In genomic region chr19:40716655-40717324, GRCh38 we compare ENCODE assay signal across 1 cellular context.
TF ChIP-seq lines count a peak whose summit lies in the region.

Gene COQ8B (minus strand): TSS chr19:40716886. CDS start chr19:40714632, 2,254 bp downstream.
Gene ITPKC (plus strand): TSS chr19:40717112. CDS start chr19:40717136, 24 bp downstream.

TF ChIP-seq in K562, 482 proteins besides CTCF, POLR2A, EP300 and RAD21 (continued from another document and continues in another):
- TF ChIP-seq ZNF398 (CRISPR knock-in tag; IDR thresholded peaks at IDR 0.05) (no peak), RBM15 (IDR thresholded peaks at IDR 0.05; ENCODE audit: insufficient read depth, low read length) (no peak), ZFPM2 (CRISPR knock-in tag; IDR thresholded peaks at IDR 0.05) (no peak), CREB3 (tag; conservative IDR thresholded peaks at IDR 0.05; ENCODE audit: low read depth) (no peak), ZBTB9 (CRISPR knock-in tag; IDR thresholded peaks at IDR 0.05) (no peak), SAP30 (IDR thresholded peaks at IDR 0.05; ENCODE audit: borderline replicate concordance, insufficient read depth, low read depth, low read length, poor library complexity, severe bottlenecking) (no peak), SAFB2 (IDR thresholded peaks at IDR 0.05; ENCODE audit: borderline replicate concordance, low read depth, low read length, severe bottlenecking) (no peak), EHMT2 (IDR thresholded peaks at IDR 0.05) (no peak), MYNN (IDR thresholded peaks at IDR 0.05) (peak; percentile 23; the same call in 1 of the 2 replicates), MYNN (CRISPR knock-in tag; IDR thresholded peaks at IDR 0.05) (no peak), ARNT (IDR thresholded peaks at IDR 0.05) (no peak), CLOCK (CRISPR knock-in tag; IDR thresholded peaks at IDR 0.05; ENCODE audit: borderline replicate concordance) (no peak), C11orf30 (IDR thresholded peaks at IDR 0.05; ENCODE audit: low read depth) (peak; percentile 66), MXI1 (IDR thresholded peaks at IDR 0.05; ENCODE audit: low read depth, low read length) (0 out of 2 replicates have a peak, but pooled peaks have one; percentile 60), GABPB2 (CRISPR knock-in tag; conservative IDR thresholded peaks at IDR 0.05) (no peak), THAP12 (CRISPR knock-in tag; IDR thresholded peaks at IDR 0.05) (no peak), XRCC4 (IDR thresholded peaks at IDR 0.05; ENCODE audit: extremely low read depth, insufficient read depth, insufficient read length) (no peak), CCAR2 (IDR thresholded peaks at IDR 0.05; ENCODE audit: low read depth, low read length) (no peak), ZBTB49 (CRISPR knock-in tag; IDR thresholded peaks at IDR 0.05; ENCODE audit: borderline replicate concordance) (no peak), PTTG1 (tag; IDR thresholded peaks at IDR 0.05; ENCODE audit: low read depth) (no peak), DLX4 (CRISPR knock-in tag; IDR thresholded peaks at IDR 0.05) (no peak), ZNF41 (CRISPR knock-in tag; conservative IDR thresholded peaks at IDR 0.05) (no peak), SPI1 (IDR thresholded peaks at IDR 0.05; ENCODE audit: borderline replicate concordance, low read depth, low read length) (0 out of 2 replicates have a peak, but pooled peaks have one; percentile 3), SNAPC5 (CRISPR knock-in tag; IDR thresholded peaks at IDR 0.05) (no peak), PPARD (CRISPR knock-in tag; IDR thresholded peaks at IDR 0.05) (no peak), ZNF77 (CRISPR knock-in tag; IDR thresholded peaks at IDR 0.05) (no peak), TFE3 (CRISPR knock-in tag; IDR thresholded peaks at IDR 0.05) (no peak), BRD9 (IDR thresholded peaks at IDR 0.05; ENCODE audit: low read depth, partially characterized antibody) (no peak), FOXA1 (IDR thresholded peaks at IDR 0.05; ENCODE audit: borderline replicate concordance) (no peak), MEF2A (IDR thresholded peaks at IDR 0.05; ENCODE audit: control insufficient read depth, low read depth, low read length) (no peak), POLR2G (IDR thresholded peaks at IDR 0.05; ENCODE audit: low read depth, low read length) (peak; percentile 90), TEAD1 (CRISPR knock-in tag; IDR thresholded peaks at IDR 0.05) (no peak), DDX20 (tag; IDR thresholded peaks at IDR 0.05; ENCODE audit: low read depth) (no peak), ARID3A (IDR thresholded peaks at IDR 0.05; ENCODE audit: borderline replicate concordance, low read depth, low read length) (no peak), BRF1 (IDR thresholded peaks at IDR 0.05; ENCODE audit: borderline replicate concordance, extremely low read depth, insufficient read length) (no peak), FOXM1 (IDR thresholded peaks at IDR 0.05; ENCODE audit: low read depth) (peak; percentile 45), FOXM1 (CRISPR knock-in tag; IDR thresholded peaks at IDR 0.05; ENCODE audit: low read depth) (no peak), FOXK1 (CRISPR knock-in tag; IDR thresholded peaks at IDR 0.05; ENCODE audit: borderline replicate concordance) (no peak), ZNF518B (CRISPR knock-in tag; IDR thresholded peaks at IDR 0.05) (no peak), ZNF707 (CRISPR knock-in tag; conservative IDR thresholded peaks at IDR 0.05) (no peak)
